ENCODE assay signal across 14 cellular contexts in the genomic region with DNA sequence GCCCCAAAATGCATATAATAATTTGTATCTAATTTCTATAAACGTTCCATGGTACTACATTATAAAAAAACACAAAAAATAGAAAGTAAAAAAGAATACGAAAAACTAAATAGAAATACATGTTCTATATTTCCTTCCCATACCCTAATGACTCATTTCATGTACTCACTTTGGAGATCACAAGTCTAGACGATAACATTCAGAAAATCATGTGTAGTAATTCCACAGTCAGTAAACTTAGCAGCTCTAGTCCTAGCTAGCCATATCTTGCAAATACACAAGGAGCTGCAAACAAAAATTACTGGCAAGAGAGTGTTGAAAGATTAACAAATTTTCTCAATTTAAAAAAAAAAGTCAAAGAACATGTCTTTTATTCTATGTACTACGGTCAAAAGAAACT. TPM values are rescaled to one million over a fixed set of nuclear protein-coding genes. Genes with fewer than 3 reads are reported as not detected.
A peak's percentile ranks its signal among the peaks of the same experiment; 100 is the strongest.
DNase-seq lines count a peak whose midpoint lies in the region; ATAC-seq and TF ChIP-seq lines count a peak whose summit lies in the region.
"Had no signal": no experiment of that assay in that cellular context is flagged by ENCODE, and none has a peak within 500 bp of the region (broad histone marks: within the 10 kb centered on the region; RNA-seq: fewer than 3 reads in every experiment).

No MANE protein-coding gene starts in this region.

- H2BK15ac ChIP-seq in H9 (ENCODE audit: low read depth, low read length): no peak overlapping the region

- peaks cover 4% of the 10 kb centered on the region for H3K23me2 ChIP-seq in H9 (ENCODE audit: insufficient read length, low read depth, low read length, poor library complexity, severe bottlenecking)

- H3K36me3 Mint-ChIP-seq in H9 (ENCODE audit: insufficient read depth in 1 of 3, low read depth in 3 of 3): peaks cover 17 to 39% (median 35%) of the 10 kb centered on the region in 3 experiments; a peak in 6 of 7 replicates

- H3K4me1 ChIP-seq in ACC112 (ENCODE audit: control insufficient read depth, insufficient read depth, low read length, unreplicated experiment): peaks cover 7% of the 10 kb centered on the region
- no peaks in the 10 kb centered on the region for H3K4me1 ChIP-seq in H9 (ENCODE audit: insufficient read depth, low read length)
- peaks cover 10% of the 10 kb centered on the region for H3K4me1 ChIP-seq in adipocyte (ENCODE audit: control insufficient read depth, insufficient read depth, low read length)
- 0 out of 2 replicates have a peak, but pooled peaks cover 3% of the 10 kb centered on the region for H3K4me1 ChIP-seq in iPS-20b (ENCODE audit: insufficient read depth, low read length)

- peak overlapping the region; percentile 77 for H3K4me3 ChIP-seq in ACC112 (ENCODE audit: low read depth, low read length)
- peak overlapping the region; percentile 96 for H3K4me3 ChIP-seq in adipocyte (ENCODE audit: low read length)
- H3K4me3 ChIP-seq in iPS-20b (ENCODE audit: low read length): peak overlapping the region; percentile 84

- H3K27me3 ChIP-seq in ACC112 (ENCODE audit: insufficient read depth, low read length): no peaks in the 10 kb centered on the region
- H3K27me3 ChIP-seq in H9 (ENCODE audit: insufficient read depth, low read length): no peaks in the 10 kb centered on the region
- no peaks in the 10 kb centered on the region for H3K27me3 ChIP-seq in adipocyte (replicated peaks; ENCODE audit: control insufficient read depth, insufficient read depth, low read length)
- no peaks in the 10 kb centered on the region for H3K27me3 ChIP-seq in iPS-20b (ENCODE audit: insufficient read depth, low read length)

- H4K91ac ChIP-seq in H9 (ENCODE audit: insufficient read length, low read depth, low read length): no peak overlapping the region

- H4K8ac ChIP-seq in H9 (replicated peaks; ENCODE audit: insufficient read length, low read depth, low read length): no peak overlapping the region

- H2BK5ac ChIP-seq in H9 (ENCODE audit: insufficient read length, low read length): no peak overlapping the region

- TF ChIP-seq CTCF in H9 (conservative IDR thresholded peaks at IDR 0.05): no peak

- no peaks in the 10 kb centered on the region for H4K20me1 ChIP-seq in H9 (ENCODE audit: control insufficient read depth, insufficient read depth, insufficient read length)

- peaks cover 11% of the 10 kb centered on the region in 2 experiments for H3K4me1 Mint-ChIP-seq in H9

- no CpG with 5 or more reads among the region's 4 CpGs for WGBS in H9 (ENCODE audit: extremely low coverage, insufficient read length, low lambda C conversion rate)

- H2AK5ac ChIP-seq in H9 (ENCODE audit: insufficient read length, low read length): no peak overlapping the region

- H3T11ph ChIP-seq in H9 (ENCODE audit: low read length): no peak overlapping the region

- peak overlapping the region; percentile 32 for H3K4me2 ChIP-seq in H9 (ENCODE audit: insufficient read depth, insufficient read length, low read length)

- no peak for DNase-seq in H9
- peak; percentile 16 for DNase-seq in adipocyte (ENCODE audit: low read depth)
- no peak for DNase-seq in AG08395 (ENCODE audit: low spot score)
- DNase-seq in NK-92 treated with Interleukin-12 subunit alpha and Interleukin-12 subunit beta, amount 100 ng/mL, for 24 hours (lab: John Stamatoyannopoulos, UW): no peak
- DNase-seq: activated CD4-positive, alpha-beta T cell treated with anti-CD3 and anti-CD28 coated beads for 48 hours; amniotic stem cell; left ventricle myocardium inferior; SHP77 treated with DMSO at 0.1 percent for 48 hours had no signal

- H2BK12ac ChIP-seq in H9 (ENCODE audit: insufficient read length, low read depth, low read length): no peak overlapping the region

- no peak overlapping the region for H3K4ac ChIP-seq in H9 (ENCODE audit: low read depth, low read length)

- no peak overlapping the region for H3K27ac Mint-ChIP-seq in H9

- no peaks in the 10 kb centered on the region for H3K79me1 ChIP-seq in H9 (ENCODE audit: insufficient read depth, low read depth, low read length, poor library complexity, severe bottlenecking)

- no peak overlapping the region for H2AFZ ChIP-seq in ACC112 (ENCODE audit: low read length, unreplicated experiment)
- H2AFZ ChIP-seq in H9 (ENCODE audit: low read length): no peak overlapping the region

- H4K5ac ChIP-seq in H9 (ENCODE audit: insufficient read length, low read depth, low read length): no peak overlapping the region

- no peak overlapping the region for H2BK20ac ChIP-seq in H9 (ENCODE audit: low read depth, low read length, poor library complexity, severe bottlenecking)

- H3K9me3 Mint-ChIP-seq in H9: no peaks in the 10 kb centered on the region

- no peak overlapping the region for H3K9ac ChIP-seq in H9 (ENCODE audit: extremely low read depth, insufficient read length, low read length)
- H3K9ac ChIP-seq in adipocyte (ENCODE audit: low read length): no peak overlapping the region
- H3K9ac ChIP-seq in iPS-20b (ENCODE audit: low read depth, low read length): no peak overlapping the region

- H3K18ac ChIP-seq in H9 (ENCODE audit: insufficient read length, low read depth, low read length): no peak overlapping the region

- H3K27ac ChIP-seq in ACC112 (ENCODE audit: low read depth, low read length) (no peak overlapping the region), H9 (ENCODE audit: insufficient read length, low read depth, low read length) (no peak overlapping the region), iPS-20b (ENCODE audit: low read length) (no peak overlapping the region)

- H3K4me3 Mint-ChIP-seq in H9: peak overlapping the region; percentile 18 to 67; a peak in 4 of 5 replicates

- no peaks in the 10 kb centered on the region for H3K9me3 ChIP-seq in H9 (ENCODE audit: control insufficient read depth, low read depth, low read length)
- no peaks in the 10 kb centered on the region for H3K9me3 ChIP-seq in adipocyte (ENCODE audit: control insufficient read depth, low read length)
- H3K9me3 ChIP-seq in iPS-20b (ENCODE audit: insufficient read depth, low read depth, low read length): no peaks in the 10 kb centered on the region
- H3K9me3 ChIP-seq: left ventricle myocardium inferior had no signal

- H2BK120ac ChIP-seq in H9 (ENCODE audit: low read depth, low read length, poor library complexity, severe bottlenecking): no peak overlapping the region

- no peaks in the 10 kb centered on the region for H3K27me3 Mint-ChIP-seq in H9 (ENCODE audit: low read depth)

- peaks cover 22% of the 10 kb centered on the region for H3K36me3 ChIP-seq in ACC112 (ENCODE audit: insufficient read depth, low read length)
- H3K36me3 ChIP-seq in adipocyte (ENCODE audit: control insufficient read depth, insufficient read depth, low read length, severe bottlenecking): peaks cover 29% of the 10 kb centered on the region
- peaks cover 42% of the 10 kb centered on the region for H3K36me3 ChIP-seq in iPS-20b (ENCODE audit: insufficient read depth, low read depth, low read length)

- no peak overlapping the region for H3K56ac ChIP-seq in H9 (ENCODE audit: insufficient read length, low read depth, low read length)

- no peak overlapping the region for H3K23ac ChIP-seq in H9 (ENCODE audit: insufficient read length, low read depth, low read length)

- no peak overlapping the region for H3K14ac ChIP-seq in H9 (ENCODE audit: insufficient read depth, low read length)

- H3K79me2 ChIP-seq in ACC112 (ENCODE audit: control insufficient read depth, insufficient read depth, low read length, unreplicated experiment) (peaks cover 8% of the 10 kb centered on the region), H9 (ENCODE audit: insufficient read depth, low read length) (peaks cover 2% of the 10 kb centered on the region; the same call in 1 of the 2 replicates)

- ATAC-seq in HG02610 (IDR thresholded peaks at IDR 0.05; ENCODE audit: unreplicated experiment) (no peak), GM21367 (IDR thresholded peaks at IDR 0.05; ENCODE audit: unreplicated experiment) (no peak)

RNA-seq across cellular contexts. Expression of a gene that starts 1.4 kb away (rescaled TPM):
- 30.0 and 30.5 TPM in 2 replicates for total RNA-seq in H9 (2021)

RNA-seq across cellular contexts. Expression of a gene that starts 25.1 kb away (rescaled TPM):
- not detected in 2 replicates for total RNA-seq in H9 (2021)
- total RNA-seq: fibroblast of lung, left ventricle myocardium inferior, renal cortical epithelial cell had no signal
